24 cellular contexts compared by ENCODE assay signal in genomic region chr1:116759636-116760035, GRCh38. TPM values are rescaled to one million over a fixed set of nuclear protein-coding genes. Genes with fewer than 3 reads are reported as not detected.
DNase-seq lines count a peak whose midpoint lies in the region; ATAC-seq and TF ChIP-seq lines count a peak whose summit lies in the region.
"Had no signal": no experiment of that assay in that cellular context is flagged by ENCODE, and none has a peak within 500 bp of the region (broad histone marks: within the 10 kb centered on the region; RNA-seq: fewer than 3 reads in every experiment).

No MANE protein-coding gene starts in this region.

- peaks cover 49% of the 10 kb centered on the region for H3K4me1 Mint-ChIP-seq in activated CD4-positive, alpha-beta T cell treated with anti-CD3 and anti-CD28 coated beads for 36 hours
- H3K4me1 Mint-ChIP-seq in GM23338, result peaks cover 4% of the 10 kb centered on the region
- peaks cover 46% of the 10 kb centered on the region for H3K4me1 Mint-ChIP-seq in activated T-helper 2 cell treated with anti-CD3 and anti-CD28 coated beads, Interferon-gamma antibody, Interleukin-2, Interleukin-4, amounts not matched to agents 10 μg/mL and 5 μg/mL and 100 μg/mL, durations not matched to agents 14 hours and 24 hours and 36 hours (ENCODE audit: low read depth)
- H3K4me1 Mint-ChIP-seq in naive thymus-derived CD8-positive, alpha-beta T cell, result peaks cover 35 to 58% (median 54%) of the 10 kb centered on the region in 4 donors

- no peaks in the 10 kb centered on the region for H3K4me1 ChIP-seq in GM23338 (ENCODE audit: insufficient read depth)
- H3K4me1 ChIP-seq: BE2C, psoas muscle, SJCRH30 had no signal

- H3K27me3 Mint-ChIP-seq in activated CD4-positive, alpha-beta T cell treated with anti-CD3 and anti-CD28 coated beads for 36 hours, result no peaks in the 10 kb centered on the region
- no peaks in the 10 kb centered on the region for H3K27me3 Mint-ChIP-seq in GM23338 (ENCODE audit: insufficient read depth, low read depth, poor library complexity)
- no peaks in the 10 kb centered on the region for H3K27me3 Mint-ChIP-seq in activated T-helper 2 cell treated with anti-CD3 and anti-CD28 coated beads, Interferon-gamma antibody, Interleukin-2, Interleukin-4, amounts not matched to agents 10 μg/mL and 5 μg/mL and 100 μg/mL, durations not matched to agents 14 hours and 24 hours and 36 hours (ENCODE audit: low read depth)
- no peaks in the 10 kb centered on the region for H3K27me3 Mint-ChIP-seq in naive thymus-derived CD8-positive, alpha-beta T cell

- no peak overlapping the region for H3K27ac ChIP-seq in GM23338 (ENCODE audit: low read depth)
- H3K27ac ChIP-seq: left lung, PC-9, psoas muscle, SJCRH30 had no signal

- DNase-seq in activated CD4-positive, alpha-beta T cell treated with anti-CD3 and anti-CD28 coated beads for 36 hours, result peak; percentile 33
- no peak for DNase-seq in activated CD4-positive, alpha-beta T cell treated with anti-CD3 and anti-CD28 coated beads for 48 hours
- DNase-seq in GM23338 (ENCODE audit: low spot score) (no peak), H7 (no peak), SHP77 treated with DMSO at 0.1 percent for 48 hours (lab: John Stamatoyannopoulos, UW) (no peak), HCEC 1CT (no peak)
- no peak for DNase-seq in activated T-helper 2 cell treated with anti-CD3 and anti-CD28 coated beads, Interferon-gamma antibody, Interleukin-2, Interleukin-4, amounts not matched to agents 10 μg/mL and 5 μg/mL and 100 μg/mL, durations not matched to agents 14 hours and 24 hours and 36 hours (ENCODE audit: low spot score)
- DNase-seq in naive thymus-derived CD8-positive, alpha-beta T cell, result no peak
- DNase-seq: activated CD4-positive, CD25-positive, alpha-beta regulatory T cell; amniotic stem cell; BE2C; heart left ventricle; left lung; NCI-H1092; NCI-H1930; NCI-H226; NCI-H82; PC-9; psoas muscle; SJCRH30; stimulated activated CD4-positive, alpha-beta T cell treated with anti-CD3 and anti-CD28 coated beads, Interleukin-2, amount 100 ng/mL, for 48 hours; T-helper 9 cell had no signal

- peaks cover 7% of the 10 kb centered on the region; the same call in 1 of the 2 replicates for H3K9me2 ChIP-seq in GM23338 (ENCODE audit: insufficient read depth)

- 0 out of 2 replicates have a peak overlapping the region, but pooled peaks have one; percentile 28 for H2AFZ ChIP-seq in GM23338
- H2AFZ ChIP-seq: PC-9 had no signal

- H3K4me2 ChIP-seq in GM23338, result no peak overlapping the region
- H3K4me2 ChIP-seq: PC-9 had no signal

- H3K36me3 ChIP-seq in GM23338 (ENCODE audit: insufficient read depth), result no peaks in the 10 kb centered on the region
- no peaks in the 10 kb centered on the region for H3K36me3 ChIP-seq in H7 (replicated peaks; ENCODE audit: control insufficient read depth, insufficient read depth, low read length)
- H3K36me3 ChIP-seq: BE2C, left lung, SJCRH30 had no signal

- H3K79me2 ChIP-seq in GM23338 (replicated peaks; ENCODE audit: insufficient read depth), result no peaks in the 10 kb centered on the region

- H3K9me3 Mint-ChIP-seq in activated CD4-positive, alpha-beta T cell treated with anti-CD3 and anti-CD28 coated beads for 36 hours (ENCODE audit: low read depth), result no peaks in the 10 kb centered on the region
- no peaks in the 10 kb centered on the region; the same call in 2 of the 3 replicates for H3K9me3 Mint-ChIP-seq in GM23338
- H3K9me3 Mint-ChIP-seq in activated T-helper 2 cell treated with anti-CD3 and anti-CD28 coated beads, Interferon-gamma antibody, Interleukin-2, Interleukin-4, amounts not matched to agents 10 μg/mL and 5 μg/mL and 100 μg/mL, durations not matched to agents 14 hours and 24 hours and 36 hours, result no peaks in the 10 kb centered on the region
- no peaks in the 10 kb centered on the region for H3K9me3 Mint-ChIP-seq in naive thymus-derived CD8-positive, alpha-beta T cell

- peak overlapping the region; percentile 100 for H3K27ac Mint-ChIP-seq in activated CD4-positive, alpha-beta T cell treated with anti-CD3 and anti-CD28 coated beads for 36 hours
- no peak overlapping the region for H3K27ac Mint-ChIP-seq in GM23338
- peak overlapping the region; percentile 89 for H3K27ac Mint-ChIP-seq in activated T-helper 2 cell treated with anti-CD3 and anti-CD28 coated beads, Interferon-gamma antibody, Interleukin-2, Interleukin-4, amounts not matched to agents 10 μg/mL and 5 μg/mL and 100 μg/mL, durations not matched to agents 14 hours and 24 hours and 36 hours
- peak overlapping the region; percentile 90 to 99 (median 96) for H3K27ac Mint-ChIP-seq in naive thymus-derived CD8-positive, alpha-beta T cell

- intact Hi-C loops in activated CD4-positive, alpha-beta T cell treated with anti-CD3 and anti-CD28 coated beads for 36 hours (cut with DNase I, micrococcal nuclease), result loop anchor here (5.0 to 10.0 kb wide), 4 partner anchors 173 to 845 kb away; partner anchors contain the start of genes CD101 (in 1 of the 2), MAN1A2 (in 1 of the 2) and TENT5C (in 1 of the 2)
- intact Hi-C loops in activated T-helper 2 cell treated with anti-CD3 and anti-CD28 coated beads, Interferon-gamma antibody, Interleukin-2, Interleukin-4, amounts not matched to agents 10 μg/mL and 5 μg/mL and 100 μg/mL, durations not matched to agents 14 hours and 24 hours and 36 hours (cut with micrococcal nuclease), result loop anchor here (5.0 kb wide), 3 partner anchors 202 to 382 kb away; partner anchors contain the start of gene CD101

- no peaks in the 10 kb centered on the region for H4K20me1 ChIP-seq in GM23338 (replicated peaks; ENCODE audit: insufficient read depth)

- POLR2A ChIA-PET in activated CD4-positive, alpha-beta T cell treated with anti-CD3 and anti-CD28 coated beads for 36 hours (lab: Charles Lee), result interaction anchor here (0.6 to 8.0 kb wide), 7 partner anchors 9 to 323 kb away, joined by 3 to 137 read pairs (median 7); partner anchors contain the start of gene TTF2
- POLR2A ChIA-PET in naive thymus-derived CD8-positive, alpha-beta T cell (lab: Charles Lee), result interaction anchor here (1.2 to 2.7 kb wide), 3 partner anchors 8 to 57 kb away, joined by 3 to 33 read pairs (median 7); no protein-coding TSS in a partner anchor

- CTCF ChIA-PET in activated CD4-positive, alpha-beta T cell treated with anti-CD3 and anti-CD28 coated beads for 36 hours (lab: Charles Lee), result interaction anchor here (1.6 to 2.1 kb wide), 2 partner anchors 10 to 21 kb away, joined by 6 to 9 read pairs; no protein-coding TSS in a partner anchor

- peaks cover 98% of the 10 kb centered on the region for H3K36me3 Mint-ChIP-seq in activated CD4-positive, alpha-beta T cell treated with anti-CD3 and anti-CD28 coated beads for 36 hours (ENCODE audit: low read depth)
- no peaks in the 10 kb centered on the region for H3K36me3 Mint-ChIP-seq in GM23338 (ENCODE audit: low read depth)
- peaks cover 99% of the 10 kb centered on the region for H3K36me3 Mint-ChIP-seq in activated T-helper 2 cell treated with anti-CD3 and anti-CD28 coated beads, Interferon-gamma antibody, Interleukin-2, Interleukin-4, amounts not matched to agents 10 μg/mL and 5 μg/mL and 100 μg/mL, durations not matched to agents 14 hours and 24 hours and 36 hours (ENCODE audit: low read depth)
- peaks cover 38 to 76% (median 73%) of the 10 kb centered on the region in 3 donors for H3K36me3 Mint-ChIP-seq in naive thymus-derived CD8-positive, alpha-beta T cell

- H3K4me3 Mint-ChIP-seq in activated CD4-positive, alpha-beta T cell treated with anti-CD3 and anti-CD28 coated beads for 36 hours, result peak overlapping the region; percentile 93
- no peak overlapping the region for H3K4me3 Mint-ChIP-seq in GM23338
- peak overlapping the region; percentile 99 for H3K4me3 Mint-ChIP-seq in activated T-helper 2 cell treated with anti-CD3 and anti-CD28 coated beads, Interferon-gamma antibody, Interleukin-2, Interleukin-4, amounts not matched to agents 10 μg/mL and 5 μg/mL and 100 μg/mL, durations not matched to agents 14 hours and 24 hours and 36 hours (ENCODE audit: low read depth)
- H3K4me3 Mint-ChIP-seq in naive thymus-derived CD8-positive, alpha-beta T cell, result peak overlapping the region; percentile 92 to 100 (median 98)

- ATAC-seq in activated CD4-positive, alpha-beta T cell treated with anti-CD3 and anti-CD28 coated beads for 36 hours, result no peak
- no peak for ATAC-seq in GM23338
- ATAC-seq in naive thymus-derived CD8-positive, alpha-beta T cell, result no peak
- ATAC-seq: heart left ventricle, left lung, psoas muscle had no signal

- H3F3A ChIP-seq in GM23338 (replicated peaks; ENCODE audit: low read depth), result no peaks in the 10 kb centered on the region

- H3K4me3 ChIP-seq in GM23338 (no peak overlapping the region), H7 (ENCODE audit: insufficient read depth, low read depth, low read length) (no peak overlapping the region)
- H3K4me3 ChIP-seq: PC-9, psoas muscle, SJCRH30 had no signal

- TF ChIP-seq CTCF in GM23338 (conservative IDR thresholded peaks at IDR 0.05; ENCODE audit: low read depth in 2 of 2), result no peak

- H3K27me3 ChIP-seq in GM23338 (ENCODE audit: insufficient read depth) (no peaks in the 10 kb centered on the region), H7 (ENCODE audit: control insufficient read depth, insufficient read depth, low read length) (no peaks in the 10 kb centered on the region)
- H3K27me3 ChIP-seq: BE2C, heart left ventricle, left lung, SJCRH30 had no signal

TF ChIP-seq in GM23338, 12 proteins besides CTCF, POLR2A, EP300 and RAD21:
- TF ChIP-seq STAT1 (IDR thresholded peaks at IDR 0.05; ENCODE audit: unreplicated experiment), result no peak
- TF ChIP-seq EZH2 (IDR thresholded peaks at IDR 0.05; ENCODE audit: low read depth, unreplicated experiment), result no peak
- TF ChIP-seq POLR2AphosphoS5 (IDR thresholded peaks at IDR 0.05; ENCODE audit: low read depth), result no peak
- TF ChIP-seq CREB1 (CRISPR knock-in tag; IDR thresholded peaks at IDR 0.05; ENCODE audit: low read depth), result no peak
TF ChIP-seq in GM23338: peak in this region for 0.

RNA-seq across cellular contexts. Expression of gene CD2, which starts 5.4 kb away (rescaled TPM):
- 100 to 1,000 TPM; 287 to 291 TPM for total RNA-seq in activated CD4-positive, alpha-beta T cell treated with anti-CD3 and anti-CD28 coated beads for 36 hours
- not detected in 2 replicates for total RNA-seq in GM23338 (2014; rRNA removed; shearing (Covaris generic))
- not detected in 2 replicates for polyA plus RNA-seq in GM23338 (2016; fragmentation: Nextera tagmentation; extraction: Ambion mirVana)
- total RNA-seq in activated T-helper 2 cell treated with anti-CD3 and anti-CD28 coated beads, Interferon-gamma antibody, Interleukin-2, Interleukin-4, amounts not matched to agents 10 μg/mL and 5 μg/mL and 100 μg/mL, durations not matched to agents 14 hours and 24 hours and 36 hours, result 284 and 304 TPM in 2 replicates
- total RNA-seq in naive thymus-derived CD8-positive, alpha-beta T cell, result 100 to 1,000 TPM; 178 to 189 TPM
- 100 to 1,000 TPM; 197 to 240 (median 222) TPM for polyA plus RNA-seq in naive thymus-derived CD8-positive, alpha-beta T cell
- total RNA-seq in H7 (2014; rRNA removed; shearing (Covaris generic)), result not detected in 2 replicates
- total RNA-seq: A172, LHCN-M2, PC-9, SJCRH30 had no signal

Comparison
In these comparisons a context has a peak if more than half of its experiments do, and no peak if none do; other contexts are left out.
1. RNA of gene CD2, which starts 5.4 kb away (total RNA-seq): 284 to 304 TPM in activated T-helper 2 cell treated with anti-CD3 and anti-CD28 coated beads, Interferon-gamma antibody, Interleukin-2, Interleukin-4, amounts not matched to agents 10 μg/mL and 5 μg/mL and 100 μg/mL, durations not matched to agents 14 hours and 24 hours and 36 hours, 287 to 291 TPM in activated CD4-positive, alpha-beta T cell treated with anti-CD3 and anti-CD28 coated beads for 36 hours and 178 to 189 TPM in naive thymus-derived CD8-positive, alpha-beta T cell; not detected in GM23338 and not detected in H7; every median in the first group is over 100 times any median in the second.